In genomic region chr12:130762319-130762675, GRCh38 we compare ENCODE assay signal across 18 cellular contexts. TPM values are rescaled to one million over a fixed set of nuclear protein-coding genes. Genes with fewer than 3 reads are reported as not detected.
DNase-seq lines count a peak whose midpoint lies in the region; ATAC-seq and TF ChIP-seq lines count a peak whose summit lies in the region.
"Had no signal": no experiment of that assay in that cellular context is flagged by ENCODE, and none has a peak within 500 bp of the region (broad histone marks: within the 10 kb centered on the region; RNA-seq: fewer than 3 reads in every experiment).

No MANE protein-coding gene starts in this region.

- no peaks in the 10 kb centered on the region for H3K9me3 ChIP-seq in CD8-positive, alpha-beta T cell (ENCODE audit: low read length)
- H3K9me3 ChIP-seq in naive thymus-derived CD4-positive, alpha-beta T cell (ENCODE audit: control insufficient read depth in 2 of 3, low read length in 3 of 3), result no peaks in the 10 kb centered on the region
- H3K9me3 ChIP-seq: A549, adrenal gland, gastrocnemius medialis had no signal

- H3K4me1 Mint-ChIP-seq in activated CD4-positive, alpha-beta T cell treated with anti-CD3 and anti-CD28 coated beads, Interleukin-2, amount 10 ng/mL, durations not matched to agents 7 days and 5 days, result peaks cover 11% of the 10 kb centered on the region
- H3K4me1 Mint-ChIP-seq in CD8-positive, alpha-beta T cell (ENCODE audit: low read depth), result no peaks in the 10 kb centered on the region
- H3K4me1 Mint-ChIP-seq in T-cell, result peaks cover 3 to 8% (median 7%) of the 10 kb centered on the region in 3 donors
- peaks cover 5 to 18% (median 12%) of the 10 kb centered on the region in 7 donors for H3K4me1 Mint-ChIP-seq in naive thymus-derived CD4-positive, alpha-beta T cell
- H3K4me1 Mint-ChIP-seq: nephron had no signal

- intact Hi-C loops in CD8-positive, alpha-beta T cell (cut with DNase I, micrococcal nuclease), result no loop called here
- intact Hi-C loops in naive thymus-derived CD4-positive, alpha-beta T cell (cut with micrococcal nuclease), result loop anchor here in 1 of 2 donors (5.0 kb wide), 1 partner anchor 110 kb away; the partner anchor contains the start of gene RAN

- POLR2A ChIA-PET in activated CD4-positive, alpha-beta T cell treated with anti-CD3 and anti-CD28 coated beads, Interleukin-2, amount 10 ng/mL, durations not matched to agents 7 days and 5 days (lab: Charles Lee), result no interaction called here
- POLR2A ChIA-PET in CD8-positive, alpha-beta T cell (lab: Charles Lee), result no interaction called here
- POLR2A ChIA-PET in T-cell (lab: Charles Lee), result no interaction called here
- POLR2A ChIA-PET in naive thymus-derived CD4-positive, alpha-beta T cell (lab: Charles Lee), result no interaction called here

- no peaks in the 10 kb centered on the region for H3K36me3 ChIP-seq in CD8-positive, alpha-beta T cell (ENCODE audit: insufficient read depth, low read length)
- H3K36me3 ChIP-seq in naive thymus-derived CD4-positive, alpha-beta T cell (ENCODE audit: control insufficient read depth in 2 of 3, insufficient read depth in 3 of 3, low read length in 3 of 3), result no peaks in the 10 kb centered on the region
- H3K36me3 ChIP-seq: adrenal gland, gastrocnemius medialis had no signal

- DNase-seq in activated CD4-positive, alpha-beta T cell treated with anti-CD3 and anti-CD28 coated beads, Interleukin-2, amount 10 ng/mL, durations not matched to agents 7 days and 5 days, result no peak
- DNase-seq in activated CD4-positive, alpha-beta T cell treated with anti-CD3 and anti-CD28 coated beads for 1 hour, result no peak
- no peak for DNase-seq in CD8-positive, alpha-beta T cell
- DNase-seq in T-cell (no peak), HK-2 (ENCODE audit: unreplicated experiment) (no peak), NCI-H128 (lab: John Stamatoyannopoulos, UW; ENCODE audit: unreplicated experiment) (no peak)
- no peak for DNase-seq in naive thymus-derived CD4-positive, alpha-beta T cell
- DNase-seq: gastrocnemius medialis, NCI-H1436 treated with DMSO at 0.1 percent for 48 hours, NCI-H2171, T1000 had no signal

- H3K4me3 ChIP-seq in CD8-positive, alpha-beta T cell (ENCODE audit: low read depth, low read length), result no peak overlapping the region
- H3K4me3 ChIP-seq in naive thymus-derived CD4-positive, alpha-beta T cell (ENCODE audit: low read length), result peak overlapping the region; percentile 45
- H3K4me3 ChIP-seq: A549, adrenal gland, gastrocnemius medialis, skin epidermis had no signal

- no peak for TF ChIP-seq CTCF in CD8-positive, alpha-beta T cell (IDR thresholded peaks at IDR 0.05)

- no peaks in the 10 kb centered on the region for H3K9me3 Mint-ChIP-seq in activated CD4-positive, alpha-beta T cell treated with anti-CD3 and anti-CD28 coated beads, Interleukin-2, amount 10 ng/mL, durations not matched to agents 7 days and 5 days
- no peaks in the 10 kb centered on the region for H3K9me3 Mint-ChIP-seq in CD8-positive, alpha-beta T cell
- no peaks in the 10 kb centered on the region for H3K9me3 Mint-ChIP-seq in T-cell
- H3K9me3 Mint-ChIP-seq in naive thymus-derived CD4-positive, alpha-beta T cell, result peaks cover 0 to 2% (median 0%) of the 10 kb centered on the region in 11 donors
- H3K9me3 Mint-ChIP-seq: nephron had no signal

- ATAC-seq in CD8-positive, alpha-beta T cell, result no peak
- no peak for ATAC-seq in T-cell (replicated peaks in 1 of 4)
- no peak for ATAC-seq in naive thymus-derived CD4-positive, alpha-beta T cell
- no peak for ATAC-seq in SK-N-SH treated with all-trans-retinoic acid at 6 μM for 48 hours
- ATAC-seq: gastrocnemius medialis had no signal

- H3K27ac ChIP-seq in CD8-positive, alpha-beta T cell (ENCODE audit: low read depth, low read length), result no peak overlapping the region
- H3K27ac ChIP-seq in naive thymus-derived CD4-positive, alpha-beta T cell (ENCODE audit: low read depth, low read length), result no peak overlapping the region
- H3K27ac ChIP-seq: A549, adrenal gland, C4-2B, gastrocnemius medialis, skin epidermis had no signal

- H3K36me3 Mint-ChIP-seq in activated CD4-positive, alpha-beta T cell treated with anti-CD3 and anti-CD28 coated beads, Interleukin-2, amount 10 ng/mL, durations not matched to agents 7 days and 5 days (ENCODE audit: low read depth), result no peaks in the 10 kb centered on the region
- no peaks in the 10 kb centered on the region for H3K36me3 Mint-ChIP-seq in CD8-positive, alpha-beta T cell
- no peaks in the 10 kb centered on the region for H3K36me3 Mint-ChIP-seq in T-cell
- H3K36me3 Mint-ChIP-seq in naive thymus-derived CD4-positive, alpha-beta T cell, result no peaks in the 10 kb centered on the region

- H3K4me3 Mint-ChIP-seq in activated CD4-positive, alpha-beta T cell treated with anti-CD3 and anti-CD28 coated beads, Interleukin-2, amount 10 ng/mL, durations not matched to agents 7 days and 5 days, result no peak overlapping the region
- H3K4me3 Mint-ChIP-seq in CD8-positive, alpha-beta T cell, result peak overlapping the region; percentile 59
- peak overlapping the region in 2 of 3 donors; percentile 62 to 64 for H3K4me3 Mint-ChIP-seq in T-cell
- peak overlapping the region in 8 of 10 donors; percentile 58 to 77 (median 68) for H3K4me3 Mint-ChIP-seq in naive thymus-derived CD4-positive, alpha-beta T cell
- H3K4me3 Mint-ChIP-seq: nephron had no signal

- peaks cover 23% of the 10 kb centered on the region for H3K4me1 ChIP-seq in CD8-positive, alpha-beta T cell (ENCODE audit: insufficient read depth, low read length)
- H3K4me1 ChIP-seq in naive thymus-derived CD4-positive, alpha-beta T cell (ENCODE audit: control insufficient read depth in 2 of 2, insufficient read depth in 2 of 2, low read length in 2 of 2), result peaks cover 0 to 10% of the 10 kb centered on the region in 2 donors
- H3K4me1 ChIP-seq: A549, adrenal gland, gastrocnemius medialis had no signal

- CTCF ChIA-PET in activated CD4-positive, alpha-beta T cell treated with anti-CD3 and anti-CD28 coated beads, Interleukin-2, amount 10 ng/mL, durations not matched to agents 7 days and 5 days (lab: Charles Lee), result interaction anchor here (0.5 kb wide), 1 partner anchor 115 kb away, joined by 3 read pairs; no protein-coding TSS in a partner anchor
- CTCF ChIA-PET in CD8-positive, alpha-beta T cell (lab: Charles Lee), result interaction anchor here (1.0 to 3.1 kb wide), 6 partner anchors 8 to 370 kb away, joined by 3 to 14 read pairs (median 4); no protein-coding TSS in a partner anchor
- CTCF ChIA-PET in T-cell (lab: Charles Lee), result interaction anchor here in 1 of 2 donors (1.0 to 1.9 kb wide), 2 partner anchors 58 to 372 kb away, joined by 3 to 5 read pairs; no protein-coding TSS in a partner anchor
- CTCF ChIA-PET in naive thymus-derived CD4-positive, alpha-beta T cell (lab: Charles Lee), result interaction anchor here (0.9 to 1.6 kb wide), 2 partner anchors 55 to 370 kb away, joined by 5 to 6 read pairs; no protein-coding TSS in a partner anchor

- no peaks in the 10 kb centered on the region for H3K27me3 ChIP-seq in CD8-positive, alpha-beta T cell (ENCODE audit: insufficient read depth, low read length)
- no peaks in the 10 kb centered on the region for H3K27me3 ChIP-seq in naive thymus-derived CD4-positive, alpha-beta T cell (ENCODE audit: control insufficient read depth in 2 of 2, insufficient read depth in 2 of 2, low read length in 2 of 2)

- peak overlapping the region; percentile 41 for H3K27ac Mint-ChIP-seq in activated CD4-positive, alpha-beta T cell treated with anti-CD3 and anti-CD28 coated beads, Interleukin-2, amount 10 ng/mL, durations not matched to agents 7 days and 5 days
- H3K27ac Mint-ChIP-seq in CD8-positive, alpha-beta T cell, result no peak overlapping the region
- H3K27ac Mint-ChIP-seq in T-cell, result no peak overlapping the region
- peak overlapping the region in 1 of 9 donors; percentile 22 for H3K27ac Mint-ChIP-seq in naive thymus-derived CD4-positive, alpha-beta T cell
- H3K27ac Mint-ChIP-seq: nephron had no signal

- peaks cover 2% of the 10 kb centered on the region for H3K27me3 Mint-ChIP-seq in activated CD4-positive, alpha-beta T cell treated with anti-CD3 and anti-CD28 coated beads, Interleukin-2, amount 10 ng/mL, durations not matched to agents 7 days and 5 days
- H3K27me3 Mint-ChIP-seq in CD8-positive, alpha-beta T cell (ENCODE audit: low read depth), result peaks cover 2% of the 10 kb centered on the region
- peaks cover 6 to 7% of the 10 kb centered on the region in 2 donors for H3K27me3 Mint-ChIP-seq in T-cell
- peaks cover 0 to 6% (median 0%) of the 10 kb centered on the region in 5 donors for H3K27me3 Mint-ChIP-seq in naive thymus-derived CD4-positive, alpha-beta T cell

TF ChIP-seq in SK-N-SH treated with all-trans-retinoic acid at 6 μM for 48 hours, 23 proteins besides CTCF, POLR2A, EP300 and RAD21 (continues in another document):
- TF ChIP-seq PATZ1 (CRISPR knock-in tag; IDR thresholded peaks at IDR 0.05; ENCODE audit: borderline replicate concordance), result no peak
- no peak for TF ChIP-seq GLIS3 (CRISPR knock-in tag; IDR thresholded peaks at IDR 0.05)
- no peak for TF ChIP-seq RARB (CRISPR knock-in tag; IDR thresholded peaks at IDR 0.05)
- no peak for TF ChIP-seq ZNF8 (CRISPR knock-in tag; IDR thresholded peaks at IDR 0.05)
- no peak for TF ChIP-seq CSDC2 (CRISPR knock-in tag; IDR thresholded peaks at IDR 0.05)
- TF ChIP-seq ZNF565 (CRISPR knock-in tag; conservative IDR thresholded peaks at IDR 0.05; ENCODE audit: low read depth), result no peak
- no peak for TF ChIP-seq ZNF70 (CRISPR knock-in tag; IDR thresholded peaks at IDR 0.05)
- TF ChIP-seq TOX (CRISPR knock-in tag; IDR thresholded peaks at IDR 0.05; ENCODE audit: borderline replicate concordance), result no peak
- no peak for TF ChIP-seq ZC3H10 (CRISPR knock-in tag; IDR thresholded peaks at IDR 0.05)

RNA-seq across cellular contexts. Expression of gene RIMBP2, which starts 46.2 kb away (rescaled TPM):
- not detected for total RNA-seq in activated CD4-positive, alpha-beta T cell treated with anti-CD3 and anti-CD28 coated beads, Interleukin-2, amount 10 ng/mL, durations not matched to agents 7 days and 5 days
- not detected for total RNA-seq in CD8-positive, alpha-beta T cell
- under 1 TPM in 2 of 5 donors, not detected in 3; 0.10 to 0.38 TPM for total RNA-seq in T-cell
- under 1 TPM in 1 of 5 experiments, not detected in 4; 0.05 TPM for total RNA-seq in naive thymus-derived CD4-positive, alpha-beta T cell
- not detected for polyA plus RNA-seq in naive thymus-derived CD4-positive, alpha-beta T cell
- total RNA-seq: subcutaneous adipose tissue had no signal
- polyA plus RNA-seq: A549 had no signal
